ENCODE assay signal across 7 cellular contexts in the genomic region with DNA sequence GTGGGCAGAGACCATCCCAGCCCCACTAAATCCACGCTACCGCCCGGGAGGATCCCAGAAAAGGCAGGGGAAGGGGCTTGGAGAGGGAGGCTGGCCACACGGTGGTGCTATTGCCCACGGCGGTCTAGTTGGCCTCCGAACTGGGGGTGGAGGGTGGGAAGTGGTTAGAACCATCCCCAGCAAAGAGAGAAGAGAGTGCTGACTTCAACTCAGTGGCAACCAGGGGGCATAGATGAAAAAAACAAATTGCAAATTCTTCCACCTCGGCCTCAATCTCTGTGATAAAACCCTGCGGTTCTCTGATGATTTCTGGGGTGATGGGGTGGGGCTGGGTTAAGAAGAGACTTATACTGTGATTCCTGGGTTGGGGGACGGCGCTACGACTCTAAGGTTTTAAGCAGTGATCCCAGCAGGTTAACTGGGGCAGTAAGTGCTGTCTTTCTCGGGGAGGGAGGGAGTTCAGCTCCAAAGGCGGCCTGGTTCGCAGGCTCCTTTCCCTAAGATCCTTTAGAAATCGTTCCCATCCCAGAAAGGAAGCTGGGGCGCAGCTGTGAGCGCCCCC.
DNase-seq lines count a peak whose midpoint lies in the region; ATAC-seq, FAIRE-seq and TF ChIP-seq lines count a peak whose summit lies in the region.

No MANE protein-coding gene starts in this region.

- peak; percentile 76 for FAIRE-seq in HTR-8/SVneo (lab: Jason Lieb, UNC)

- peak; percentile 42 for ATAC-seq in GM18502 (IDR thresholded peaks at IDR 0.05; ENCODE audit: poor library complexity, unreplicated experiment)

- H3K4me3 ChIP-seq in epithelial cell of proximal tubule (ENCODE audit: low read depth, low read length): peak overlapping the region; percentile 66

- TF ChIP-seq CTCF in epithelial cell of proximal tubule (conservative IDR thresholded peaks at IDR 0.05; ENCODE audit: low read depth, low read length): peak; percentile 98

- DNase-seq in HTR-8/SVneo (ENCODE audit: insufficient read length, low spot score): peak; percentile 91
- DNase-seq in OCI-M1 (lab: John Stamatoyannopoulos, UW): peak; percentile 66
- DNase-seq in activated T-cell treated with anti-CD3 and anti-CD28 coated beads, Interleukin-2, amount 50 U/mL, for 1 hour: peak; percentile 84
- peak; percentile 33 for DNase-seq in epithelial cell of proximal tubule (ENCODE audit: low read depth)
- peak; percentile 88 for DNase-seq in middle frontal gyrus (ENCODE audit: extremely low spot score, low spot score)
- peak; percentile 65 to 72 for DNase-seq in stimulated activated CD8-positive, alpha-beta memory T cell treated with anti-CD3 and anti-CD28 coated beads, Interleukin-15, amount 100 ng/mL, for 4 hours (ENCODE audit: low read depth in 2 of 2)

Comparison
In these comparisons a context has a peak if more than half of its experiments do, and no peak if none do; other contexts are left out.
1. Peak in every context shown above with its lines: DNase-seq, ATAC-seq and H3K4me3 ChIP-seq.
2. DNase-seq: peak in every context shown above with its lines; median percentile 91 in HTR-8/SVneo; 88 in middle frontal gyrus; 84 in activated T-cell treated with anti-CD3 and anti-CD28 coated beads, Interleukin-2, amount 50 U/mL, for 1 hour; 68 in stimulated activated CD8-positive, alpha-beta memory T cell treated with anti-CD3 and anti-CD28 coated beads, Interleukin-15, amount 100 ng/mL, for 4 hours; 66 in OCI-M1; 33 in epithelial cell of proximal tubule.